30 cellular contexts compared by ENCODE assay signal in the genomic region with DNA sequence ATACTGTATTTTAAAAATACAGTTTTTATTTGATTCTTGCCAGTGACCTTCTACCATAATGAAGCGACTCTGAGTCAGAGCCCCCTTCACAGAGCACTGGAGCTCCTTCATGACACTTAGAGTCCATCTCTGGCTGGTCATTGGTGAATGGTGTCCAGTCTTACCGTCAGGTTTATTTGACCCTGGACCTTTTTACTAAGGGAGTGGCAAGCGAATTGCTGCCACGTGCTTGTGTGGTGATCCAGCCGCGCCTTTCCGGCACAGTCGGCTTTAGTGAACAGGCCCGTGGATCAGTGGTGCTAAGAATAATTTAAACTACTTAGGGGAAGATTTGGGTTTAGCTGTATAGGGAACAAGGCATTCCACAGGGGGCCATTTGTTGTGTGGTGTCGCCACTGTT. TPM values are rescaled to one million over a fixed set of nuclear protein-coding genes. Genes with fewer than 3 reads are reported as not detected.
DNase-seq lines count a peak whose midpoint lies in the region; ATAC-seq, FAIRE-seq and TF ChIP-seq lines count a peak whose summit lies in the region.
"Had no signal": no experiment of that assay in that cellular context is flagged by ENCODE, and none has a peak within 500 bp of the region (broad histone marks: within the 10 kb centered on the region; RNA-seq: fewer than 3 reads in every experiment).

No MANE protein-coding gene starts in this region.

- ATAC-seq in natural killer cell (no peak), GM19397 (IDR thresholded peaks at IDR 0.05; ENCODE audit: unreplicated experiment) (no peak)
- no peak for ATAC-seq in stimulated activated memory B cell treated with anti-CD40 and anti-IgM and Interleukin-4, amounts not matched to agents 10 μg/mL and 1 μg/mL and 100 μg/mL, for 72 hours
- ATAC-seq: A549, gastroesophageal sphincter, right cardiac atrium had no signal

- H3K36me3 Mint-ChIP-seq in astrocyte (ENCODE audit: low read depth, unreplicated experiment) (peaks cover 35% of the 10 kb centered on the region), natural killer cell (peaks cover 22% of the 10 kb centered on the region)
- H3K36me3 Mint-ChIP-seq in stimulated activated memory B cell treated with anti-CD40 and anti-IgM and Interleukin-4, amounts not matched to agents 10 μg/mL and 1 μg/mL and 100 μg/mL, for 72 hours, result peaks cover 85% of the 10 kb centered on the region
- peaks cover 66 to 90% of the 10 kb centered on the region in 2 donors for H3K36me3 Mint-ChIP-seq in CD4-positive, alpha-beta memory T cell

- DNase-seq in activated effector memory CD4-positive, alpha-beta T cell treated with anti-CD3 and anti-CD28 coated beads, Interleukin-2, amount 50 U/mL, for 16 hours, result peak; percentile 28
- no peak for DNase-seq in activated effector memory CD4-positive, alpha-beta T cell treated with Interleukin-2 at 50 U/mL for 16 hours
- DNase-seq in astrocyte (ENCODE audit: low read depth), result no peak
- no peak for DNase-seq in natural killer cell
- DNase-seq in CD4-positive, alpha-beta memory T cell, result no peak
- no peak for DNase-seq in occipital lobe (lab: John Stamatoyannopoulos, UW)
- DNase-seq: activated naive CD8-positive, alpha-beta T cell treated with anti-CD3 and anti-CD28 coated beads for 36 hours; aorta; COR-L47; DMS53; KBM-7; NCI-H1092; NCI-H1694; NCI-H446 treated with DMSO at 0.1 percent for 48 hours; NCI-H82; right cardiac atrium; RPMI8226; stimulated activated CD4-positive, alpha-beta T cell treated with anti-CD3 and anti-CD28 coated beads, Interleukin-12 subunit alpha, Interleukin-12 subunit beta, amount 100 ng/mL, for 4 hours; stimulated activated CD4-positive, alpha-beta T cell treated with anti-CD3 and anti-CD28 coated beads, Interleukin-2, amount 100 ng/mL, for 48 hours; WERI-Rb-1 had no signal

- H3K27me3 Mint-ChIP-seq in astrocyte (ENCODE audit: low read depth, unreplicated experiment), result no peaks in the 10 kb centered on the region
- no peaks in the 10 kb centered on the region for H3K27me3 Mint-ChIP-seq in natural killer cell (ENCODE audit: low read depth in 2 of 2)
- H3K27me3 Mint-ChIP-seq in stimulated activated memory B cell treated with anti-CD40 and anti-IgM and Interleukin-4, amounts not matched to agents 10 μg/mL and 1 μg/mL and 100 μg/mL, for 72 hours, result no peaks in the 10 kb centered on the region
- no peaks in the 10 kb centered on the region for H3K27me3 Mint-ChIP-seq in CD4-positive, alpha-beta memory T cell
- H3K27me3 Mint-ChIP-seq: activated naive CD8-positive, alpha-beta T cell treated with anti-CD3 and anti-CD28 coated beads for 36 hours had no signal

- no peak overlapping the region for H3K27ac ChIP-seq in astrocyte (ENCODE audit: low read depth, low read length)
- no peak overlapping the region for H3K27ac ChIP-seq in CD4-positive, alpha-beta memory T cell (ENCODE audit: low read depth, low read length)
- H3K27ac ChIP-seq: A549, gastroesophageal sphincter, hepatocyte, SJSA1, tibial nerve, WERI-Rb-1 had no signal

- peak overlapping the region; percentile 35 for H3K27ac Mint-ChIP-seq in astrocyte (ENCODE audit: unreplicated experiment)
- H3K27ac Mint-ChIP-seq in natural killer cell, result peak overlapping the region; percentile 71 to 84
- H3K27ac Mint-ChIP-seq in stimulated activated memory B cell treated with anti-CD40 and anti-IgM and Interleukin-4, amounts not matched to agents 10 μg/mL and 1 μg/mL and 100 μg/mL, for 72 hours, result peak overlapping the region; percentile 48
- peak overlapping the region in 1 of 7 donors; percentile 64 for H3K27ac Mint-ChIP-seq in CD4-positive, alpha-beta memory T cell

- POLR2A ChIA-PET in CD4-positive, alpha-beta memory T cell (lab: Charles Lee; ENCODE audit: partially characterized antibody), result no interaction called here

- H4K20me1 ChIP-seq in astrocyte (ENCODE audit: insufficient read depth, low read length), result peaks cover 91% of the 10 kb centered on the region

- H3K9me3 ChIP-seq in astrocyte (ENCODE audit: insufficient read depth, low read depth, low read length), result no peaks in the 10 kb centered on the region
- no peaks in the 10 kb centered on the region for H3K9me3 ChIP-seq in CD4-positive, alpha-beta memory T cell (ENCODE audit: control insufficient read depth in 1 of 2, low read length in 2 of 2)
- H3K9me3 ChIP-seq: A549, gastroesophageal sphincter, SJSA1, tibial nerve had no signal

- no peak overlapping the region for H3K4me2 ChIP-seq in astrocyte (ENCODE audit: low read length)
- H3K4me2 ChIP-seq: A549, hepatocyte had no signal

- H3K36me3 ChIP-seq in astrocyte (ENCODE audit: insufficient read depth, low read length), result peaks cover 71% of the 10 kb centered on the region
- H3K36me3 ChIP-seq in CD4-positive, alpha-beta memory T cell (ENCODE audit: insufficient read depth, low read length), result peaks cover 71% of the 10 kb centered on the region

- H3K9me3 Mint-ChIP-seq in astrocyte (ENCODE audit: unreplicated experiment) (no peaks in the 10 kb centered on the region), natural killer cell (no peaks in the 10 kb centered on the region)
- no peaks in the 10 kb centered on the region for H3K9me3 Mint-ChIP-seq in stimulated activated memory B cell treated with anti-CD40 and anti-IgM and Interleukin-4, amounts not matched to agents 10 μg/mL and 1 μg/mL and 100 μg/mL, for 72 hours
- H3K9me3 Mint-ChIP-seq in CD4-positive, alpha-beta memory T cell, result no peaks in the 10 kb centered on the region
- H3K9me3 Mint-ChIP-seq: activated naive CD8-positive, alpha-beta T cell treated with anti-CD3 and anti-CD28 coated beads for 36 hours; activated T-helper 2 cell treated with anti-CD3 and anti-CD28 coated beads, Interferon-gamma antibody, Interleukin-2, Interleukin-4, amounts not matched to agents 10 μg/mL and 5 μg/mL and 100 μg/mL, durations not matched to agents 14 hours and 24 hours and 36 hours had no signal

- H3K4me3 Mint-ChIP-seq in astrocyte (ENCODE audit: unreplicated experiment) (no peak overlapping the region), natural killer cell (no peak overlapping the region)
- no peak overlapping the region for H3K4me3 Mint-ChIP-seq in stimulated activated memory B cell treated with anti-CD40 and anti-IgM and Interleukin-4, amounts not matched to agents 10 μg/mL and 1 μg/mL and 100 μg/mL, for 72 hours
- H3K4me3 Mint-ChIP-seq in CD4-positive, alpha-beta memory T cell, result no peak overlapping the region
- H3K4me3 Mint-ChIP-seq: activated naive CD8-positive, alpha-beta T cell treated with anti-CD3 and anti-CD28 coated beads for 36 hours had no signal

- no peak overlapping the region for H3K9ac ChIP-seq in astrocyte (ENCODE audit: low read length)

- no peaks in the 10 kb centered on the region for H3K27me3 ChIP-seq in astrocyte (ENCODE audit: insufficient read depth, low read length)
- H3K27me3 ChIP-seq in CD4-positive, alpha-beta memory T cell (ENCODE audit: insufficient read depth, low read length), result no peaks in the 10 kb centered on the region
- H3K27me3 ChIP-seq: gastroesophageal sphincter, hepatocyte, SJSA1, tibial nerve had no signal

- H3K4me1 Mint-ChIP-seq in astrocyte (ENCODE audit: low read depth, unreplicated experiment) (peaks cover 24% of the 10 kb centered on the region), natural killer cell (peaks cover 26 to 42% of the 10 kb centered on the region in 2 donors)
- peaks cover 61% of the 10 kb centered on the region for H3K4me1 Mint-ChIP-seq in stimulated activated memory B cell treated with anti-CD40 and anti-IgM and Interleukin-4, amounts not matched to agents 10 μg/mL and 1 μg/mL and 100 μg/mL, for 72 hours
- H3K4me1 Mint-ChIP-seq in CD4-positive, alpha-beta memory T cell, result peaks cover 5 to 17% (median 7%) of the 10 kb centered on the region in 4 donors

- H3K79me2 ChIP-seq in astrocyte (ENCODE audit: insufficient read depth, low read length), result peaks cover 87% of the 10 kb centered on the region

- TF ChIP-seq CTCF in astrocyte (IDR thresholded peaks at IDR 0.05; ENCODE audit: insufficient read depth, low read depth, low read length) (no peak), natural killer cell (IDR thresholded peaks at IDR 0.05) (no peak)

- CTCF ChIA-PET in CD4-positive, alpha-beta memory T cell (lab: Charles Lee; ENCODE audit: partially characterized antibody), result interaction anchor here (1.4 kb wide), 1 partner anchor 93 kb away, joined by 3 read pairs; no protein-coding TSS in a partner anchor

- H2AFZ ChIP-seq in astrocyte (ENCODE audit: low read depth, low read length), result no peak overlapping the region
- H2AFZ ChIP-seq: hepatocyte had no signal

- FAIRE-seq in astrocyte (lab: Jason Lieb, UNC), result no peak
- FAIRE-seq: A549, HTR-8/SVneo had no signal

- intact Hi-C loops in natural killer cell (cut with micrococcal nuclease), result no loop called here
- intact Hi-C loops in CD4-positive, alpha-beta memory T cell (cut with micrococcal nuclease), result no loop called here

- H3K4me3 ChIP-seq in astrocyte (ENCODE audit: insufficient read depth, low read depth, low read length), result no peak overlapping the region
- no peak overlapping the region for H3K4me3 ChIP-seq in CD4-positive, alpha-beta memory T cell (ENCODE audit: low read length in 2 of 2)
- H3K4me3 ChIP-seq: A549, gastroesophageal sphincter, hepatocyte, lung, SJSA1, tibial nerve had no signal

- peaks cover 4% of the 10 kb centered on the region for H3K4me1 ChIP-seq in astrocyte (ENCODE audit: insufficient read depth, low read length)
- no peaks in the 10 kb centered on the region for H3K4me1 ChIP-seq in CD4-positive, alpha-beta memory T cell (ENCODE audit: insufficient read depth, low read length)
- H3K4me1 ChIP-seq: A549, gastroesophageal sphincter, SJSA1 had no signal

RNA-seq across cellular contexts. Expression of gene PRRC2B, which starts 48.5 kb away (rescaled TPM):
- total RNA-seq in astrocyte, result 260 and 292 TPM in 2 replicates
- 100 to 1,000 TPM; 249 to 275 (median 274) TPM for total RNA-seq in natural killer cell
- total RNA-seq in CD4-positive, alpha-beta memory T cell, result 100 to 1,000 TPM; 335 to 343 TPM
- 10 to 100 TPM in 1 of 2 donors, 1 to 10 TPM in 1; 2.7 to 46.9 TPM for polyA plus RNA-seq in CD4-positive, alpha-beta memory T cell
- total RNA-seq in occipital lobe, result 118 TPM
